29 cellular contexts compared by ENCODE assay signal in genomic region chr1:7671146-7671465, GRCh38.
"Had no signal": no experiment of that assay in that cellular context is flagged by ENCODE, and none has a peak within 500 bp of the region (broad histone marks: within the 10 kb centered on the region; RNA-seq: fewer than 3 reads in every experiment).

No MANE protein-coding gene starts in this region.

- H3K9me3 ChIP-seq: Peyer's patch had no signal

- H3K27ac Mint-ChIP-seq: activated B cell treated with CpG ODN at 0.5 μM for 24 hours; activated CD4-positive, alpha-beta memory T cell treated with anti-CD3 and anti-CD28 coated beads for 36 hours; activated naive CD4-positive, alpha-beta T cell treated with anti-CD3 and anti-CD28 coated beads, Interleukin-2, amount 10 ng/mL, durations not matched to agents 7 days and 5 days; activated naive CD8-positive, alpha-beta T cell; activated naive CD8-positive, alpha-beta T cell treated with anti-CD3 and anti-CD28 coated beads, Interleukin-2, amount 50 U/mL, for 24 hours; activated T-helper 1 cell treated with anti-CD3 and anti-CD28 coated beads, Interleukin-12 subunit alpha, Interleukin-12 subunit beta, Interleukin-2, Interleukin-4 antibody, amounts not matched to agents 30 ng/mL and 10 ng/mL and 1 ng/mL, durations not matched to agents 14 hours and 24 hours and 36 hours had no signal

- H3K4me3 ChIP-seq: cardiac muscle cell, K562, Peyer's patch had no signal

- H3K9me3 Mint-ChIP-seq: activated B cell treated with CpG ODN at 0.5 μM for 24 hours; activated CD4-positive, alpha-beta memory T cell treated with anti-CD3 and anti-CD28 coated beads for 36 hours; activated naive CD4-positive, alpha-beta T cell treated with anti-CD3 and anti-CD28 coated beads, Interleukin-2, amount 10 ng/mL, durations not matched to agents 7 days and 5 days; activated naive CD8-positive, alpha-beta T cell treated with anti-CD3 and anti-CD28 coated beads, Interleukin-2, amount 50 U/mL, for 24 hours; activated T-cell treated with anti-CD3 and anti-CD28 coated beads, Interleukin-2, amount 50 U/mL, for 4 hours; activated T-helper 1 cell treated with anti-CD3 and anti-CD28 coated beads, Interleukin-12 subunit alpha, Interleukin-12 subunit beta, Interleukin-2, Interleukin-4 antibody, amounts not matched to agents 30 ng/mL and 10 ng/mL and 1 ng/mL, durations not matched to agents 14 hours and 24 hours and 36 hours had no signal

- DNase-seq: activated B cell treated with CpG ODN at 0.5 μM for 24 hours; activated CD4-positive, alpha-beta memory T cell treated with anti-CD3 and anti-CD28 coated beads for 36 hours; activated CD4-positive, alpha-beta T cell treated with anti-CD3 and anti-CD28 coated beads for 4 hours; activated CD4-positive, alpha-beta T cell treated with anti-CD3 and anti-CD28 coated beads, Interleukin-2, amount 50 U/mL, for 1 hour; activated CD4-positive, CD25-positive, alpha-beta regulatory T cell treated with anti-CD3 and anti-CD28 coated beads, Interleukin-2, amount 50 U/mL, for 72 hours; activated CD8-positive, alpha-beta memory T cell treated with anti-CD3 and anti-CD28 coated beads, Interleukin-2, amount 50 U/mL, for 4 hours; activated naive CD4-positive, alpha-beta T cell treated with anti-CD3 and anti-CD28 coated beads, Interleukin-2, amount 10 ng/mL, durations not matched to agents 7 days and 5 days; activated naive CD8-positive, alpha-beta T cell treated with anti-CD3 and anti-CD28 coated beads, Interleukin-2, amount 50 U/mL, for 24 hours; activated T-cell treated with anti-CD3 and anti-CD28 coated beads for 4 hours; activated T-cell treated with anti-CD3 and anti-CD28 coated beads, Interleukin-2, amount 50 U/mL, for 4 hours; aorta; NCI-H1092 treated with DMSO at 0.1 percent for 48 hours; NCI-H1417 treated with DMSO at 0.1 percent for 48 hours; NCI-H1694; NCI-H1930; NCI-H345; NCI-H524 treated with DMSO at 0.1 percent for 48 hours; NK-92 treated with Interleukin-12 subunit alpha and Interleukin-12 subunit beta, amount 100 ng/mL, for 24 hours; PC-3; Peyer's patch; SW 1271; T-helper 1 cell; T-helper 2 cell; T-helper 9 cell had no signal

- H3K27me3 ChIP-seq: cardiac muscle cell, Peyer's patch had no signal

- H3K36me3 Mint-ChIP-seq: activated CD4-positive, alpha-beta memory T cell treated with anti-CD3 and anti-CD28 coated beads for 36 hours; activated naive CD4-positive, alpha-beta T cell treated with anti-CD3 and anti-CD28 coated beads, Interleukin-2, amount 10 ng/mL, durations not matched to agents 7 days and 5 days; activated naive CD8-positive, alpha-beta T cell had no signal

- H3K36me3 ChIP-seq: cardiac muscle cell, Peyer's patch had no signal

- H3K4me3 Mint-ChIP-seq: activated B cell treated with CpG ODN at 0.5 μM for 24 hours; activated CD4-positive, alpha-beta memory T cell treated with anti-CD3 and anti-CD28 coated beads for 36 hours; activated naive CD4-positive, alpha-beta T cell treated with anti-CD3 and anti-CD28 coated beads, Interleukin-2, amount 10 ng/mL, durations not matched to agents 7 days and 5 days; activated naive CD8-positive, alpha-beta T cell; activated naive CD8-positive, alpha-beta T cell treated with anti-CD3 and anti-CD28 coated beads, Interleukin-2, amount 50 U/mL, for 24 hours; activated T-cell treated with anti-CD3 and anti-CD28 coated beads, Interleukin-2, amount 50 U/mL, for 4 hours; activated T-helper 1 cell treated with anti-CD3 and anti-CD28 coated beads, Interleukin-12 subunit alpha, Interleukin-12 subunit beta, Interleukin-2, Interleukin-4 antibody, amounts not matched to agents 30 ng/mL and 10 ng/mL and 1 ng/mL, durations not matched to agents 14 hours and 24 hours and 36 hours had no signal

- H3K27ac ChIP-seq: cardiac muscle cell, Peyer's patch, VCaP had no signal
